18 cellular contexts compared by ENCODE assay signal in the genomic region with DNA sequence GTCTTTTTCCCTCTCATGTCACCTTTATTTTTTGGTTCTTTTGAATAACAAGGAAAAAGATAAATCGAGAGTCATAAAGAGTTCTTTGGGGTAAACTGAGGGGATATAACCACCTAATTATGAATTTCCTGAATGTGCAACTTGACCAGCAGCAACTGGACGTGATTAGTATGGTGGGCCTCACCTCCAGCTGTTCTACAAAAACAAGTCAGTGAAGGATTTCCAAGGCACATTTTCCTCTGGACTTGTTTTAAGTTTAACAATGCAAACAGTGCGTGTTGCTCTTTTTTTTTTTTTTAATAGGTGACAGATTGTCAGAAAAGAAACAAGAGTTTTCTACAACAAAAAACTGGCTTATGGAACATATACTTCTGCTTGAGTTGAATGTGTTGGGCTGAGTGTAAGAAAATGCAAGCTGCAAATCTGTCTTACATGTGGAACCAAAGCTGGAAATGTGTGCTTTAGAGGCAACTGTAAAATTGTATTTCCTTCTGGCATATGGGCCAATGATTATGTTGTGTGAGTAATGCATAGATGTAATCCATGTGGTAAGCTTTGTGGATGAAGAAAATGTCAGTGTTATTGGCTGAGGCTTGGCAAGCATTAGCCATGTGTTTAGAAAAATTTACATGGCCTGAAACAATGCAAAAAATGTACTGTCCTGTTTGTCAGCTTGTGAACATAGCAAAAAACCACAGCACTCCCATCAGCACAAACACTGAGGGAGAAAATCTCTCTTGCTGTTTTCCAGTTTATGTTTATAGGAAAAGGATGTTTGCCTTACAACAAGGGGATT. TPM values are rescaled to one million over a fixed set of nuclear protein-coding genes. Genes with fewer than 3 reads are reported as not detected.
A peak's percentile ranks its signal among the peaks of the same experiment; 100 is the strongest.
DNase-seq lines count a peak whose midpoint lies in the region; ATAC-seq and TF ChIP-seq lines count a peak whose summit lies in the region.
"Had no signal": no experiment of that assay in that cellular context is flagged by ENCODE, and none has a peak within 500 bp of the region (broad histone marks: within the 10 kb centered on the region; RNA-seq: fewer than 3 reads in every experiment).

No MANE protein-coding gene starts in this region.

- no peak overlapping the region for H3K4me3 ChIP-seq in RWPE2 (ENCODE audit: severe bottlenecking)
- no peak overlapping the region for H3K4me3 ChIP-seq in gastrocnemius medialis
- H3K4me3 ChIP-seq: cardiac muscle cell, esophagus muscularis mucosa had no signal

- in situ Hi-C loops in gastrocnemius medialis (cut with MboI; ENCODE audit: low sequenced_read_pairs in 4 of 4), result no loop called here

- H3K36me3 Mint-ChIP-seq in osteocyte (ENCODE audit: unreplicated experiment), result peaks cover 6% of the 10 kb centered on the region
- H3K36me3 Mint-ChIP-seq in CD14-positive monocyte, result peaks cover 3 to 6% of the 10 kb centered on the region in 2 donors
- H3K36me3 Mint-ChIP-seq in stimulated activated naive B cell treated with anti-CD40 and anti-IgM and Interleukin-4, amounts not matched to agents 10 μg/mL and 1 μg/mL and 100 μg/mL, for 72 hours, result no peaks in the 10 kb centered on the region

- H3K4me3 Mint-ChIP-seq in osteocyte (ENCODE audit: unreplicated experiment) (no peak overlapping the region), CD14-positive monocyte (no peak overlapping the region)
- no peak overlapping the region for H3K4me3 Mint-ChIP-seq in stimulated activated naive B cell treated with anti-CD40 and anti-IgM and Interleukin-4, amounts not matched to agents 10 μg/mL and 1 μg/mL and 100 μg/mL, for 72 hours
- H3K4me3 Mint-ChIP-seq: activated T-cell treated with anti-CD3 and anti-CD28 coated beads, Interleukin-2, amount 50 U/mL, for 24 hours had no signal

- DNase-seq in GM04504 (ENCODE audit: low read depth), result peak; percentile 80
- no peak for DNase-seq in RWPE2 (ENCODE audit: low spot score)
- DNase-seq in fibroblast of gingiva (ENCODE audit: low read depth), result peak; percentile 92
- no peak for DNase-seq in osteocyte (ENCODE audit: extremely low spot score, unreplicated experiment)
- no peak for DNase-seq in CD14-positive monocyte (ENCODE audit: low spot score)
- no peak for DNase-seq in stimulated activated naive B cell treated with anti-CD40 and anti-IgM and Interleukin-4, amounts not matched to agents 10 μg/mL and 1 μg/mL and 100 μg/mL, for 72 hours
- no peak for DNase-seq in gastrocnemius medialis
- DNase-seq: activated CD4-positive, CD25-positive, alpha-beta regulatory T cell; activated T-cell treated with anti-CD3 and anti-CD28 coated beads, Interleukin-2, amount 50 U/mL, for 24 hours; Calu3; H7; stimulated activated CD4-positive, alpha-beta T cell treated with anti-CD3 and anti-CD28 coated beads, Interleukin-2, amount 100 ng/mL, for 24 hours; stimulated activated naive CD8-positive, alpha-beta T cell treated with anti-CD3 and anti-CD28 coated beads, Interleukin-15, Interleukin-2, amounts not matched to agents 100 U/mL and 50 U/mL, for 24 hours had no signal

- H3K27me3 ChIP-seq in RWPE2 (ENCODE audit: insufficient read depth, poor library complexity, severe bottlenecking) (no peaks in the 10 kb centered on the region), gastrocnemius medialis (no peaks in the 10 kb centered on the region)
- H3K27me3 ChIP-seq: cardiac muscle cell, esophagus muscularis mucosa, neutrophil had no signal

- H3K4me1 Mint-ChIP-seq in osteocyte (ENCODE audit: unreplicated experiment) (peaks cover 12% of the 10 kb centered on the region), CD14-positive monocyte (peaks cover 7% of the 10 kb centered on the region)
- H3K4me1 Mint-ChIP-seq in stimulated activated naive B cell treated with anti-CD40 and anti-IgM and Interleukin-4, amounts not matched to agents 10 μg/mL and 1 μg/mL and 100 μg/mL, for 72 hours, result no peaks in the 10 kb centered on the region

- H3K27me3 Mint-ChIP-seq in osteocyte (ENCODE audit: unreplicated experiment) (no peaks in the 10 kb centered on the region), CD14-positive monocyte (ENCODE audit: low read depth in 3 of 3) (no peaks in the 10 kb centered on the region)
- peaks cover 3 to 6% of the 10 kb centered on the region in 2 donors for H3K27me3 Mint-ChIP-seq in stimulated activated naive B cell treated with anti-CD40 and anti-IgM and Interleukin-4, amounts not matched to agents 10 μg/mL and 1 μg/mL and 100 μg/mL, for 72 hours

- H3K36me3 ChIP-seq in RWPE2 (ENCODE audit: low read depth) (no peaks in the 10 kb centered on the region), gastrocnemius medialis (no peaks in the 10 kb centered on the region)
- H3K36me3 ChIP-seq: cardiac muscle cell, esophagus muscularis mucosa, neutrophil had no signal

- no peak overlapping the region for H3K27ac ChIP-seq in RWPE2 (ENCODE audit: poor library complexity, severe bottlenecking)
- no peak overlapping the region for H3K27ac ChIP-seq in gastrocnemius medialis
- H3K27ac ChIP-seq: cardiac muscle cell, esophagus muscularis mucosa, neutrophil had no signal

- H3K9me3 ChIP-seq in RWPE2 (ENCODE audit: severe bottlenecking) (peaks cover 4% of the 10 kb centered on the region), gastrocnemius medialis (no peaks in the 10 kb centered on the region)
- H3K9me3 ChIP-seq: neutrophil had no signal

- intact Hi-C loops in CD14-positive monocyte (cut with micrococcal nuclease), result loop anchor here in 1 of 2 donors (10.0 kb wide), 1 partner anchor 50 kb away; no protein-coding TSS in a partner anchor
- intact Hi-C loops in gastrocnemius medialis (cut with DNase I; ENCODE audit: low total_unique reads), result no loop called here

- TF ChIP-seq CTCF in RWPE2 (IDR thresholded peaks at IDR 0.05; ENCODE audit: poor library complexity, severe bottlenecking) (no peak), osteocyte (IDR thresholded peaks at IDR 0.05) (no peak), CD14-positive monocyte (IDR thresholded peaks at IDR 0.05) (no peak), gastrocnemius medialis (IDR thresholded peaks at IDR 0.05 in 4 of 5, conservative IDR thresholded peaks at IDR 0.05 in 1 of 5) (no peak)

- peak; percentile 76 for ATAC-seq in RWPE2 (ENCODE audit: low read depth)
- no peak for ATAC-seq in stimulated activated naive B cell treated with anti-CD40 and anti-IgM and Interleukin-4, amounts not matched to agents 10 μg/mL and 1 μg/mL and 100 μg/mL, for 72 hours (replicated peaks)
- no peak for ATAC-seq in gastrocnemius medialis
- no peak for ATAC-seq in HG03108 (IDR thresholded peaks at IDR 0.05; ENCODE audit: unreplicated experiment)
- ATAC-seq: Right ventricle myocardium inferior; stimulated activated naive CD8-positive, alpha-beta T cell treated with anti-CD3 and anti-CD28 coated beads, Interleukin-15, Interleukin-2, amounts not matched to agents 100 U/mL and 50 U/mL, for 24 hours had no signal

- TF ChIP-seq POLR2A in gastrocnemius medialis (IDR thresholded peaks at IDR 0.05), result no peak

- H3K4me1 ChIP-seq in RWPE2 (ENCODE audit: insufficient read depth, poor library complexity, severe bottlenecking) (no peaks in the 10 kb centered on the region), gastrocnemius medialis (no peaks in the 10 kb centered on the region)
- H3K4me1 ChIP-seq: esophagus muscularis mucosa had no signal

- H3K9me3 Mint-ChIP-seq in osteocyte (ENCODE audit: unreplicated experiment), result peaks cover 18% of the 10 kb centered on the region
- H3K9me3 Mint-ChIP-seq in CD14-positive monocyte, result peaks cover 9 to 30% (median 16%) of the 10 kb centered on the region in 7 donors
- H3K9me3 Mint-ChIP-seq in stimulated activated naive B cell treated with anti-CD40 and anti-IgM and Interleukin-4, amounts not matched to agents 10 μg/mL and 1 μg/mL and 100 μg/mL, for 72 hours, result peaks cover 6 to 8% of the 10 kb centered on the region in 2 donors

- H3K27ac Mint-ChIP-seq in osteocyte (ENCODE audit: unreplicated experiment) (peak overlapping the region; percentile 7), CD14-positive monocyte (no peak overlapping the region)
- H3K27ac Mint-ChIP-seq in stimulated activated naive B cell treated with anti-CD40 and anti-IgM and Interleukin-4, amounts not matched to agents 10 μg/mL and 1 μg/mL and 100 μg/mL, for 72 hours, result no peak overlapping the region
- H3K27ac Mint-ChIP-seq: activated T-cell treated with anti-CD3 and anti-CD28 coated beads, Interleukin-2, amount 50 U/mL, for 24 hours had no signal

RNA-seq across cellular contexts. Expression of gene FNDC3B, which starts 44.5 kb away (rescaled TPM):
- 224 and 240 TPM in 2 replicates for total RNA-seq in osteocyte
- polyA plus RNA-seq in CD14-positive monocyte, result 10 to 100 TPM; 25.7 to 36.1 TPM
- 100 to 1,000 TPM in 1 of 4 donors, 10 to 100 TPM in 3; 42.5 to 110 (median 74.2) TPM for total RNA-seq in gastrocnemius medialis

Comparison
In these comparisons a context has a peak if more than half of its experiments do, and no peak if none do; other contexts are left out.
1. DNase-seq: peak in GM04504 (single experiment) and fibroblast of gingiva (single experiment); none in RWPE2 (single experiment), osteocyte (single experiment), CD14-positive monocyte (single experiment), stimulated activated naive B cell treated with anti-CD40 and anti-IgM and Interleukin-4, amounts not matched to agents 10 μg/mL and 1 μg/mL and 100 μg/mL, for 72 hours (single experiment) and gastrocnemius medialis (0 of 2).